ENCODE assay signal across 13 cellular contexts in the genomic region with DNA sequence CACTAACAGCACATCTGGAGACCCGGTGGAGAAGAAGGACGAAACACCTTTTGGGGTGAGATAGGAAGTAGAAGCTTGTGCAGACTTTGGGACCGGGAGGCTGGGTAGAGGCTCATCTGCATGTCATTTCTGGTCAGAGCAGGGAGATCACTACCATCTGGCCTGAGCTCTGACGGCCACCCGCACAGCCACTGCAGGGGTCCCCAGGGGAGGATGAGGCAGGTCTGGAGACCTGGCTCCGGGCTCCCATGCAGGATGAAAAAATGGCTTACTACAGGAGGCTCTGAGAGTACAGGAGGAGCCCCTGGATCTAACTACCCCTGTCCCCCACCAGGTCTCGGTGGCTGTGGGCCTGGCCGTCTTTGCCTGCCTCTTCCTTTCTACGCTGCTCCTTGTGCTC. TPM values are rescaled to one million over a fixed set of nuclear protein-coding genes. Genes with fewer than 3 reads are reported as not detected.
DNase-seq lines count a peak whose midpoint lies in the region; FAIRE-seq and TF ChIP-seq lines count a peak whose summit lies in the region.
"Had no signal": no experiment of that assay in that cellular context is flagged by ENCODE, and none has a peak within 500 bp of the region (broad histone marks: within the 10 kb centered on the region; RNA-seq: fewer than 3 reads in every experiment).

No MANE protein-coding gene starts in this region.

- H3K14ac ChIP-seq in neuronal stem cell (ENCODE audit: low read length) = no peak overlapping the region

- no CpG with 5 or more reads among the region's 9 CpGs for WGBS in neuronal stem cell (ENCODE audit: extremely low coverage in 2 of 2, insufficient read length in 2 of 2, insufficient replicate concordance in 1 of 2), 2 donors
- WGBS in thyroid gland, 2 donors = 79 to 82% methylated on average over 6 to 9 of the region's 9 CpGs

- no peak overlapping the region for H3K4me3 ChIP-seq in BLaER1 treated with 17β-estradiol and CSF1 and Interleukin-3, amounts not matched to agents 10 nM and 100 nM
- H3K4me3 ChIP-seq in WERI-Rb-1 (ENCODE audit: low read depth, low read length) (no peak overlapping the region), kidney (ENCODE audit: low read length in 2 of 2) (no peak overlapping the region), neuronal stem cell (ENCODE audit: low read length in 2 of 2) (no peak overlapping the region), thyroid gland (replicated peaks in 1 of 3) (no peak overlapping the region)
- H3K4me3 ChIP-seq: A549 had no signal

- H4K20me1 ChIP-seq in BLaER1 treated with 17β-estradiol and CSF1 and Interleukin-3, amounts not matched to agents 10 nM and 100 nM = peaks cover 0 to 6% (median 0%) of the 10 kb centered on the region in 11 experiments; a peak in 1 of 22 replicates

- H2BK12ac ChIP-seq in neuronal stem cell (ENCODE audit: low read length) = peak overlapping the region; percentile 14

- peak overlapping the region in 10 of 11 experiments; percentile 7 to 87 (median 76); a peak in 18 of 22 replicates for H3K4me2 ChIP-seq in BLaER1 treated with 17β-estradiol and CSF1 and Interleukin-3, amounts not matched to agents 10 nM and 100 nM
- H3K4me2 ChIP-seq in neuronal stem cell (ENCODE audit: insufficient read depth, low read length, poor library complexity, severe bottlenecking) = no peak overlapping the region
- H3K4me2 ChIP-seq: A549 had no signal

- DNase-seq in WERI-Rb-1 (no peak), kidney (peak; percentile 26), neuronal stem cell (ENCODE audit: low spot score) (no peak), H4 (ENCODE audit: low spot score) (no peak), thyroid gland (no peak)
- DNase-seq in stimulated activated CD4-positive, alpha-beta T cell treated with anti-CD3 and anti-CD28 coated beads, Interleukin-12 subunit alpha, Interleukin-12 subunit beta, amount 100 ng/mL, for 4 hours = no peak
- DNase-seq: CD4-positive, CD25-positive, alpha-beta regulatory T cell; DMS53 had no signal

- no peak overlapping the region for H2BK120ac ChIP-seq in neuronal stem cell (ENCODE audit: low read depth, low read length)

- H3K27me3 ChIP-seq in BLaER1 treated with 17β-estradiol and CSF1 and Interleukin-3, amounts not matched to agents 10 nM and 100 nM = peaks cover 0 to 13% (median 0%) of the 10 kb centered on the region in 11 experiments; a peak in 2 of 22 replicates
- H3K27me3 ChIP-seq in WERI-Rb-1 (ENCODE audit: insufficient read depth, low read depth, severe bottlenecking) (no peaks in the 10 kb centered on the region), neuronal stem cell (ENCODE audit: control insufficient read depth in 3 of 3, insufficient read depth in 3 of 3, low read depth in 1 of 3, low read length in 3 of 3) (peaks cover 0 to 85% (median 10%) of the 10 kb centered on the region in 3 experiments), thyroid gland (no peaks in the 10 kb centered on the region)

- peak overlapping the region; percentile 20 for H3K18ac ChIP-seq in neuronal stem cell (ENCODE audit: low read length)

- H3K4ac ChIP-seq in neuronal stem cell (ENCODE audit: low read length) = no peak overlapping the region

- H3K23ac ChIP-seq in neuronal stem cell (ENCODE audit: low read depth, low read length, poor library complexity) = no peak overlapping the region

- no peak overlapping the region for H4K91ac ChIP-seq in neuronal stem cell (ENCODE audit: low read depth, low read length, poor library complexity)

- no peaks in the 10 kb centered on the region for H3K79me1 ChIP-seq in neuronal stem cell (ENCODE audit: low read depth, low read length)

- H3K4me1 ChIP-seq in BLaER1 treated with 17β-estradiol and CSF1 and Interleukin-3, amounts not matched to agents 10 nM and 100 nM = peaks cover 18 to 67% (median 58%) of the 10 kb centered on the region in 10 experiments
- H3K4me1 ChIP-seq in kidney (ENCODE audit: control insufficient read depth in 1 of 2, insufficient read depth in 1 of 2, low read depth in 1 of 2, low read length in 2 of 2) = no peaks in the 10 kb centered on the region
- peaks cover 3 to 5% of the 10 kb centered on the region in 2 donors for H3K4me1 ChIP-seq in neuronal stem cell (ENCODE audit: control insufficient read depth in 2 of 2, insufficient read depth in 1 of 2, low read depth in 1 of 2, low read length in 2 of 2)
- no peaks in the 10 kb centered on the region for H3K4me1 ChIP-seq in thyroid gland

- peak overlapping the region in 6 of 11 experiments; percentile 3 to 59 (median 43); a peak in 8 of 22 replicates for H3K9ac ChIP-seq in BLaER1 treated with 17β-estradiol and CSF1 and Interleukin-3, amounts not matched to agents 10 nM and 100 nM
- H3K9ac ChIP-seq in kidney (ENCODE audit: low read length in 2 of 2) = no peak overlapping the region
- H3K9ac ChIP-seq in neuronal stem cell (ENCODE audit: low read depth, low read length, poor library complexity) = peak overlapping the region; percentile 70

- no peak overlapping the region for H2AFZ ChIP-seq in neuronal stem cell (ENCODE audit: low read length)

- TF ChIP-seq CTCF in WERI-Rb-1 (IDR thresholded peaks at IDR 0.05; ENCODE audit: low read depth, low read length) = no peak
- no peak for TF ChIP-seq CTCF in kidney (IDR thresholded peaks at IDR 0.05; ENCODE audit: borderline replicate concordance, extremely low read depth, insufficient read depth)
- TF ChIP-seq CTCF in thyroid gland (IDR thresholded peaks at IDR 0.05) = no peak

- no peaks in the 10 kb centered on the region for H3K9me3 ChIP-seq in BLaER1 treated with 17β-estradiol and CSF1 and Interleukin-3, amounts not matched to agents 10 nM and 100 nM (replicated peaks in 1 of 11)
- H3K9me3 ChIP-seq in WERI-Rb-1 (ENCODE audit: severe bottlenecking) (no peaks in the 10 kb centered on the region), kidney (ENCODE audit: control insufficient read depth in 1 of 2, low read length in 2 of 2) (no peaks in the 10 kb centered on the region), neuronal stem cell (replicated peaks in 1 of 2; ENCODE audit: control insufficient read depth in 2 of 2, insufficient read depth in 1 of 2, low read depth in 1 of 2, low read length in 2 of 2) (no peaks in the 10 kb centered on the region), thyroid gland (no peaks in the 10 kb centered on the region)
- H3K9me3 ChIP-seq: A549 had no signal

- no peaks in the 10 kb centered on the region for H3K36me3 ChIP-seq in BLaER1 treated with 17β-estradiol and CSF1 and Interleukin-3, amounts not matched to agents 10 nM and 100 nM
- H3K36me3 ChIP-seq in WERI-Rb-1 (no peaks in the 10 kb centered on the region), kidney (ENCODE audit: control insufficient read depth in 1 of 2, insufficient read depth in 2 of 2, low read length in 2 of 2) (no peaks in the 10 kb centered on the region), neuronal stem cell (replicated peaks in 1 of 2; ENCODE audit: control insufficient read depth in 2 of 2, insufficient read depth in 2 of 2, low read length in 2 of 2) (no peaks in the 10 kb centered on the region), thyroid gland (no peaks in the 10 kb centered on the region)

- no peak for TF ChIP-seq POLR2A in thyroid gland (IDR thresholded peaks at IDR 0.05)

- no peak overlapping the region for H2BK15ac ChIP-seq in neuronal stem cell (ENCODE audit: low read length)

- no peak overlapping the region for H2AK5ac ChIP-seq in neuronal stem cell (ENCODE audit: low read depth, low read length)

- no peak overlapping the region for H2BK5ac ChIP-seq in neuronal stem cell (ENCODE audit: low read length)

- H4K8ac ChIP-seq in neuronal stem cell (ENCODE audit: low read depth, low read length) = no peak overlapping the region

- FAIRE-seq in kidney (lab: Jason Lieb, UNC) = no peak
- FAIRE-seq: A549, H54 had no signal

- peak overlapping the region in 2 of 11 experiments; percentile 32 to 44; a peak in 2 of 22 replicates for H3K27ac ChIP-seq in BLaER1 treated with 17β-estradiol and CSF1 and Interleukin-3, amounts not matched to agents 10 nM and 100 nM
- H3K27ac ChIP-seq in WERI-Rb-1 (peak overlapping the region; percentile 8), kidney (ENCODE audit: low read depth in 2 of 2, low read length in 2 of 2) (no peak overlapping the region), neuronal stem cell (replicated peaks; ENCODE audit: low read length) (no peak overlapping the region), thyroid gland (no peak overlapping the region)
- H3K27ac ChIP-seq: A549 had no signal

- intact Hi-C loops in kidney (cut with DNase I) (no loop called here), thyroid gland (cut with DNase I) (no loop called here)

RNA-seq across cellular contexts. Expression of a gene that starts 13.9 kb away (rescaled TPM):
- total RNA-seq in kidney (1.0 TPM), thyroid gland (1 to 10 TPM in 1 of 4 donors, under 1 TPM in 3; 0.11 to 1.2 (median 0.63) TPM)
- 1.3 TPM for polyA plus RNA-seq in kidney (ENCODE audit: insufficient read depth, low read depth, low replicate concordance)
- polyA plus RNA-seq in neuronal stem cell (2013, experiment 1 of 2) = 0.07 TPM
- 0.11 TPM for polyA plus RNA-seq in neuronal stem cell (2013, experiment 2 of 2)
- total RNA-seq in H4 (2014; rRNA removed; shearing (Covaris generic)) = 0.10 TPM in 1 of 2 replicates, not detected in the other
- polyA plus RNA-seq: AG04450 had no signal

RNA-seq across cellular contexts. Expression of a gene that starts 15.7 kb away (rescaled TPM):
- total RNA-seq in kidney = 0.35 TPM
- 2.4 TPM for polyA plus RNA-seq in kidney (ENCODE audit: insufficient read depth, low read depth, low replicate concordance)
- polyA plus RNA-seq in neuronal stem cell (2013, experiment 1 of 2) = 0.01 TPM
- 0.01 TPM for polyA plus RNA-seq in neuronal stem cell (2013, experiment 2 of 2)
- not detected in 2 replicates for total RNA-seq in H4 (2014; rRNA removed; shearing (Covaris generic))
- total RNA-seq in thyroid gland = not detected
- polyA plus RNA-seq: A549; AG04450; BJ; CD4-positive, CD25-positive, alpha-beta regulatory T cell had no signal

RNA-seq across cellular contexts. Expression of a gene that starts 18.9 kb away (rescaled TPM):
- total RNA-seq in kidney (17.2 TPM), thyroid gland (10 to 100 TPM; 11.2 to 21.9 (median 14.4) TPM)
- 4.5 TPM for polyA plus RNA-seq in kidney (ENCODE audit: insufficient read depth, low read depth, low replicate concordance)
- 0.78 TPM for polyA plus RNA-seq in neuronal stem cell (2013, experiment 1 of 2)
- polyA plus RNA-seq in neuronal stem cell (2013, experiment 2 of 2) = 0.62 TPM
- not detected in 2 replicates for total RNA-seq in H4 (2014; rRNA removed; shearing (Covaris generic))
- polyA plus RNA-seq: CD4-positive, CD25-positive, alpha-beta regulatory T cell had no signal

RNA-seq across cellular contexts. Expression of a gene that starts 45.9 kb away (rescaled TPM):
- total RNA-seq in kidney (0.50 TPM), thyroid gland (not detected)
- polyA plus RNA-seq in kidney (ENCODE audit: insufficient read depth, low read depth, low replicate concordance) = 0.19 TPM
- polyA plus RNA-seq in neuronal stem cell (2013, experiment 1 of 2) = 0.03 TPM
- polyA plus RNA-seq in neuronal stem cell (2013, experiment 2 of 2) = 0.01 TPM
- not detected in 2 replicates for total RNA-seq in H4 (2014; rRNA removed; shearing (Covaris generic))
- total RNA-seq: CD4-positive, CD25-positive, alpha-beta regulatory T cell had no signal
- polyA plus RNA-seq: AG04450; CD4-positive, CD25-positive, alpha-beta regulatory T cell had no signal

RNA-seq across cellular contexts. Expression of a gene that starts 57.9 kb away (rescaled TPM):
- total RNA-seq in kidney (4.3 TPM), thyroid gland (1 to 10 TPM; 1.2 to 3.3 (median 2.0) TPM)
- polyA plus RNA-seq in kidney (ENCODE audit: insufficient read depth, low read depth, low replicate concordance) = 0.32 TPM
- polyA plus RNA-seq in neuronal stem cell (2013, experiment 1 of 2) = 4.3 TPM
- 3.5 TPM for polyA plus RNA-seq in neuronal stem cell (2013, experiment 2 of 2)
- 2.5 TPM in 2 replicates for total RNA-seq in H4 (2014; rRNA removed; shearing (Covaris generic))

Comparison
In these comparisons a context has a peak if more than half of its experiments do, and no peak if none do; other contexts are left out.
1. H3K9ac ChIP-seq: peak in BLaER1 treated with 17β-estradiol and CSF1 and Interleukin-3, amounts not matched to agents 10 nM and 100 nM (6 of 11) and neuronal stem cell (single experiment); none in kidney (0 of 2).
2. RNA of a gene that starts 18.9 kb away (total RNA-seq): 17.2 TPM in kidney (single experiment) and 11.2 to 21.9 TPM in thyroid gland; not detected in H4; every median in the first group is over 10 times any median in the second.